In genomic region chr15:25811481-25811906, GRCh38 we compare ENCODE assay signal across 10 cellular contexts. TPM values are rescaled to one million over a fixed set of nuclear protein-coding genes. Genes with fewer than 3 reads are reported as not detected.
A peak's percentile ranks its signal among the peaks of the same experiment; 100 is the strongest.
DNase-seq lines count a peak whose midpoint lies in the region; ATAC-seq and TF ChIP-seq lines count a peak whose summit lies in the region.
"Had no signal": no experiment of that assay in that cellular context is flagged by ENCODE, and none has a peak within 500 bp of the region (broad histone marks: within the 10 kb centered on the region; RNA-seq: fewer than 3 reads in every experiment).

No MANE protein-coding gene starts in this region.

- peak; percentile 26 for ATAC-seq in GM19468 (IDR thresholded peaks at IDR 0.05; ENCODE audit: extremely low read depth, unreplicated experiment)
- ATAC-seq in HG03565 (IDR thresholded peaks at IDR 0.05; ENCODE audit: unreplicated experiment), result peak; percentile 93
- ATAC-seq in HG02981 (IDR thresholded peaks at IDR 0.05; ENCODE audit: unreplicated experiment), result no peak
- no peak for ATAC-seq in HG02973 (IDR thresholded peaks at IDR 0.05; ENCODE audit: unreplicated experiment)
- ATAC-seq: right cardiac atrium had no signal

- H3K27ac ChIP-seq in CD8-positive, alpha-beta memory T cell (ENCODE audit: low read depth, low read length), result no peak overlapping the region
- H3K27ac ChIP-seq in caudate nucleus (ENCODE audit: low read depth, low read length), result peak overlapping the region; percentile 61
- no peak overlapping the region for H3K27ac ChIP-seq in A673 (ENCODE audit: low read depth, low read length, poor library complexity, severe bottlenecking)

- no peak for TF ChIP-seq CTCF in A673 (conservative IDR thresholded peaks at IDR 0.05; ENCODE audit: low read depth, low read length)

- intact Hi-C loops in A673 (cut with micrococcal nuclease; ENCODE audit: unreplicated experiment), result no loop called here

- H3K27me3 ChIP-seq in CD8-positive, alpha-beta memory T cell (ENCODE audit: insufficient read depth, low read length, poor library complexity, severe bottlenecking), result no peaks in the 10 kb centered on the region
- no peaks in the 10 kb centered on the region for H3K27me3 ChIP-seq in A673 (replicated peaks; ENCODE audit: insufficient read depth, low read depth, low read length, poor library complexity)

- POLR2A ChIA-PET in CD8-positive, alpha-beta memory T cell (lab: Charles Lee), result no interaction called here
- POLR2A ChIA-PET in A673 (lab: Charles Lee; ENCODE audit: low non-redundant PET), result no interaction called here

- no peaks in the 10 kb centered on the region for H3K36me3 ChIP-seq in CD8-positive, alpha-beta memory T cell (ENCODE audit: insufficient read depth, low read length)
- no peaks in the 10 kb centered on the region for H3K36me3 ChIP-seq in A673 (ENCODE audit: insufficient read depth, low read length, poor library complexity, severe bottlenecking)

- H3K4me3 ChIP-seq in CD8-positive, alpha-beta memory T cell (ENCODE audit: low read length), result peak overlapping the region; percentile 24
- H3K4me3 ChIP-seq in A673 (ENCODE audit: low read depth, low read length, poor library complexity, severe bottlenecking), result no peak overlapping the region

- CTCF ChIA-PET in CD8-positive, alpha-beta memory T cell (lab: Charles Lee), result interaction anchor here (1.6 to 1.9 kb wide), 2 partner anchors 42 to 122 kb away, joined by 4 to 8 read pairs; no protein-coding TSS in a partner anchor
- CTCF ChIA-PET in A673 (lab: Charles Lee), result no interaction called here

- H3K9me3 ChIP-seq in CD8-positive, alpha-beta memory T cell (ENCODE audit: low read length), result no peaks in the 10 kb centered on the region
- peaks cover 17% of the 10 kb centered on the region for H3K9me3 ChIP-seq in A673 (ENCODE audit: low read depth, low read length, poor library complexity, severe bottlenecking)

- H3K9me3 Mint-ChIP-seq in CD8-positive, alpha-beta memory T cell, result no peaks in the 10 kb centered on the region

- BruUV-seq in A673 (replicated peaks; lab: Mats Ljungman, UMichigan), result no TSS peak

- H3K4me1 Mint-ChIP-seq in CD8-positive, alpha-beta memory T cell, result peaks cover 56 to 77% (median 58%) of the 10 kb centered on the region in 3 donors

- H3K4me3 Mint-ChIP-seq in CD8-positive, alpha-beta memory T cell, result peak overlapping the region; percentile 39 to 81 (median 68)

- peak in 2 of 5 donors; percentile 28 to 34 for DNase-seq in CD8-positive, alpha-beta memory T cell
- no peak for DNase-seq in caudate nucleus (lab: John Stamatoyannopoulos, UW)
- no peak for DNase-seq in A673 (ENCODE audit: low spot score)
- DNase-seq in medulla oblongata (ENCODE audit: extremely low spot score), result no peak

- peaks cover 0 to 9% (median 2%) of the 10 kb centered on the region in 3 donors for H3K36me3 Mint-ChIP-seq in CD8-positive, alpha-beta memory T cell

- peak overlapping the region in 5 of 8 donors; percentile 8 to 79 (median 17) for H3K27ac Mint-ChIP-seq in CD8-positive, alpha-beta memory T cell

- H3K4me1 ChIP-seq in CD8-positive, alpha-beta memory T cell (ENCODE audit: insufficient read depth, low read length), result peaks cover 55% of the 10 kb centered on the region
- no peaks in the 10 kb centered on the region for H3K4me1 ChIP-seq in A673 (ENCODE audit: insufficient read depth, low read length, poor library complexity, severe bottlenecking)

- H3K27me3 Mint-ChIP-seq in CD8-positive, alpha-beta memory T cell, result no peaks in the 10 kb centered on the region

RNA-seq across cellular contexts. Expression of gene ATP10A, which starts 51.6 kb away (rescaled TPM):
- total RNA-seq in CD8-positive, alpha-beta memory T cell, result 10 to 100 TPM; 24.0 to 28.9 TPM
- polyA plus RNA-seq in CD8-positive, alpha-beta memory T cell, result 8.2 TPM
- not detected in 2 replicates for total RNA-seq in A673 (2021)
- total RNA-seq: RPMI7951 had no signal

Comparison
In these comparisons a context has a peak if more than half of its experiments do, and no peak if none do; other contexts are left out.
1. ATAC-seq: peak in GM19468 (single experiment) and HG03565 (single experiment); none in HG02981 (single experiment) and HG02973 (single experiment).
2. RNA of gene ATP10A, which starts 51.6 kb away (total RNA-seq): 24.0 to 28.9 TPM in CD8-positive, alpha-beta memory T cell; not detected in A673; every median in the first group is over 10 times any median in the second.